18 cellular contexts compared by ENCODE assay signal in genomic region chr6:136521430-136521829, GRCh38.
"Had no signal": no experiment of that assay in that cellular context is flagged by ENCODE, and none has a peak within 500 bp of the region (broad histone marks: within the 10 kb centered on the region; RNA-seq: fewer than 3 reads in every experiment).

No MANE protein-coding gene starts in this region.

- H3K27ac ChIP-seq: neural progenitor cell, ovary, tibial nerve had no signal

- H3K27ac Mint-ChIP-seq: activated naive CD8-positive, alpha-beta T cell; neural progenitor cell; T-cell had no signal

- H3K9me3 ChIP-seq: ovary, tibial nerve had no signal

- H3K36me3 Mint-ChIP-seq: activated naive CD8-positive, alpha-beta T cell; brain; neural progenitor cell; T-cell had no signal

- H3K4me3 Mint-ChIP-seq: activated naive CD8-positive, alpha-beta T cell; neural progenitor cell; T-cell had no signal

- DNase-seq: activated CD4-positive, alpha-beta T cell treated with anti-CD3 and anti-CD28 coated beads, Interleukin-2, amount 50 U/mL, for 1 hour; activated CD8-positive, alpha-beta memory T cell treated with anti-CD3 and anti-CD28 coated beads for 24 hours; activated gamma-delta T cell treated with Interleukin-2 at 50 U/mL for 16 hours; amygdala; effector memory CD4-positive, alpha-beta T cell; foreskin melanocyte; midbrain; ovary; stimulated activated CD4-positive, alpha-beta T cell treated with anti-CD3 and anti-CD28 coated beads, Interleukin-12 subunit alpha, Interleukin-12 subunit beta, amount 100 ng/mL, for 4 hours; stimulated activated CD4-positive, alpha-beta T cell treated with anti-CD3 and anti-CD28 coated beads, Interleukin-2, amount 100 ng/mL, for 24 hours; T-cell; T-helper 9 cell had no signal

- H3K27me3 ChIP-seq: neural progenitor cell, ovary had no signal

- H3K4me3 ChIP-seq: lung, neural progenitor cell, ovary, tibial nerve had no signal

- H3K36me3 ChIP-seq: neural progenitor cell, ovary, tibial nerve had no signal

- ATAC-seq: activated CD4-positive, CD25-positive, alpha-beta regulatory T cell treated with anti-CD3 and anti-CD28 coated beads, Interleukin-2, amount 50 U/mL, for 24 hours; T-cell had no signal

- H3K9ac ChIP-seq: neural progenitor cell had no signal

- H3K9me3 Mint-ChIP-seq: neural progenitor cell, T-cell had no signal
